1 cellular context compared by ENCODE assay signal in genomic region chr10:93703841-93704240, GRCh38.
TF ChIP-seq lines count a peak whose summit lies in the region.

No MANE protein-coding gene starts in this region.

TF ChIP-seq in GM12878, 131 proteins besides CTCF, POLR2A, EP300 and RAD21:
- no peak for TF ChIP-seq RBBP5 (conservative IDR thresholded peaks at IDR 0.05)
- TF ChIP-seq ZNF274 (IDR thresholded peaks at IDR 0.05; ENCODE audit: insufficient read depth, insufficient read length), result no peak
- no peak for TF ChIP-seq RELA (IDR thresholded peaks at IDR 0.05; ENCODE audit: borderline replicate concordance, partially characterized antibody)
- no peak for TF ChIP-seq SMAD1 (IDR thresholded peaks at IDR 0.05; ENCODE audit: low read depth, partially characterized antibody)
- TF ChIP-seq, protein P1, sequence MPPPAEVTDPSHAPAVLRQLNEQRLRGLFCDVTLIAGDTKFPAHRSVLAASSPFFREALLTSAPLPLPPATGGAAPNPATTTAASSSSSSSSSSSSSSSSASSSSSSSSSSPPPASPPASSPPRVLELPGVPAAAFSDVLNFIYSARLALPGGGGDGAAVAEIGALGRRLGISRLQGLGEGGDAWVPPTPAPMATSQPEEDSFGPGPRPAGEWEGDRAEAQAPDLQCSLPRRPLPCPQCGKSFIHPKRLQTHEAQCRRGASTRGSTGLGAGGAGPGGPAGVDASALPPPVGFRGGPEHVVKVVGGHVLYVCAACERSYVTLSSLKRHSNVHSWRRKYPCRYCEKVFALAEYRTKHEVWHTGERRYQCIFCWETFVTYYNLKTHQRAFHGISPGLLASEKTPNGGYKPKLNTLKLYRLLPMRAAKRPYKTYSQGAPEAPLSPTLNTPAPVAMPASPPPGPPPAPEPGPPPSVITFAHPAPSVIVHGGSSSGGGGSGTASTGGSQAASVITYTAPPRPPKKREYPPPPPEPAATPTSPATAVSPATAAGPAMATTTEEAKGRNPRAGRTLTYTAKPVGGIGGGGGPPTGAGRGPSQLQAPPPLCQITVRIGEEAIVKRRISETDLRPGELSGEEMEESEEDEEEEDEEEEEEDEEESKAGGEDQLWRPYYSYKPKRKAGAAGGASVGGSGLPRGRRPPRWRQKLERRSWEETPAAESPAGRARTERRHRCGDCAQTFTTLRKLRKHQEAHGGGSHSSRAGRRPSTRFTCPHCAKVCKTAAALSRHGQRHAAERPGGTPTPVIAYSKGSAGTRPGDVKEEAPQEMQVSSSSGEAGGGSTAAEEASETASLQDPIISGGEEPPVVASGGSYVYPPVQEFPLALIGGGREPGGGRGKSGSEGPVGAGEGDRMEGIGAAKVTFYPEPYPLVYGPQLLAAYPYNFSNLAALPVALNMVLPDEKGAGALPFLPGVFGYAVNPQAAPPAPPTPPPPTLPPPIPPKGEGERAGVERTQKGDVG (CRISPR knock-in tag; IDR thresholded peaks at IDR 0.05), result no peak
- no peak for TF ChIP-seq SIX5 (IDR thresholded peaks at IDR 0.05; ENCODE audit: low read depth, low read length, severe bottlenecking)
- no peak for TF ChIP-seq ZZZ3 (IDR thresholded peaks at IDR 0.05; ENCODE audit: control insufficient read depth, insufficient read length, low read depth)
- no peak for TF ChIP-seq NFXL1 (IDR thresholded peaks at IDR 0.05; ENCODE audit: borderline replicate concordance)
- no peak for TF ChIP-seq JUND (IDR thresholded peaks at IDR 0.05; ENCODE audit: low read depth, low read length)
- no peak for TF ChIP-seq TCF7 (IDR thresholded peaks at IDR 0.05; ENCODE audit: borderline replicate concordance)
- no peak for TF ChIP-seq EZH2 (IDR thresholded peaks at IDR 0.05; ENCODE audit: borderline replicate concordance, control insufficient read depth, low read depth, low read length)
- no peak for TF ChIP-seq LARP7 (IDR thresholded peaks at IDR 0.05)
- TF ChIP-seq, protein P2, sequence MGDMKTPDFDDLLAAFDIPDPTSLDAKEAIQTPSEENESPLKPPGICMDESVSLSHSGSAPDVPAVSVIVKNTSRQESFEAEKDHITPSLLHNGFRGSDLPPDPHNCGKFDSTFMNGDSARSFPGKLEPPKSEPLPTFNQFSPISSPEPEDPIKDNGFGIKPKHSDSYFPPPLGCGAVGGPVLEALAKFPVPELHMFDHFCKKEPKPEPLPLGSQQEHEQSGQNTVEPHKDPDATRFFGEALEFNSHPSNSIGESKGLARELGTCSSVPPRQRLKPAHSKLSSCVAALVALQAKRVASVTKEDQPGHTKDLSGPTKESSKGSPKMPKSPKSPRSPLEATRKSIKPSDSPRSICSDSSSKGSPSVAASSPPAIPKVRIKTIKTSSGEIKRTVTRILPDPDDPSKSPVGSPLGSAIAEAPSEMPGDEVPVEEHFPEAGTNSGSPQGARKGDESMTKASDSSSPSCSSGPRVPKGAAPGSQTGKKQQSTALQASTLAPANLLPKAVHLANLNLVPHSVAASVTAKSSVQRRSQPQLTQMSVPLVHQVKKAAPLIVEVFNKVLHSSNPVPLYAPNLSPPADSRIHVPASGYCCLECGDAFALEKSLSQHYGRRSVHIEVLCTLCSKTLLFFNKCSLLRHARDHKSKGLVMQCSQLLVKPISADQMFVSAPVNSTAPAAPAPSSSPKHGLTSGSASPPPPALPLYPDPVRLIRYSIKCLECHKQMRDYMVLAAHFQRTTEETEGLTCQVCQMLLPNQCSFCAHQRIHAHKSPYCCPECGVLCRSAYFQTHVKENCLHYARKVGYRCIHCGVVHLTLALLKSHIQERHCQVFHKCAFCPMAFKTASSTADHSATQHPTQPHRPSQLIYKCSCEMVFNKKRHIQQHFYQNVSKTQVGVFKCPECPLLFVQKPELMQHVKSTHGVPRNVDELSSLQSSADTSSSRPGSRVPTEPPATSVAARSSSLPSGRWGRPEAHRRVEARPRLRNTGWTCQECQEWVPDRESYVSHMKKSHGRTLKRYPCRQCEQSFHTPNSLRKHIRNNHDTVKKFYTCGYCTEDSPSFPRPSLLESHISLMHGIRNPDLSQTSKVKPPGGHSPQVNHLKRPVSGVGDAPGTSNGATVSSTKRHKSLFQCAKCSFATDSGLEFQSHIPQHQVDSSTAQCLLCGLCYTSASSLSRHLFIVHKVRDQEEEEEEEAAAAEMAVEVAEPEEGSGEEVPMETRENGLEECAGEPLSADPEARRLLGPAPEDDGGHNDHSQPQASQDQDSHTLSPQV (IDR thresholded peaks at IDR 0.05), result no peak
- no peak for TF ChIP-seq PAX8 (IDR thresholded peaks at IDR 0.05)
